ENCODE assay signal across 28 cellular contexts in genomic region chr5:37751227-37751626, GRCh38.
A peak's percentile ranks its signal among the peaks of the same experiment; 100 is the strongest.
DNase-seq lines count a peak whose midpoint lies in the region; ATAC-seq, FAIRE-seq and TF ChIP-seq lines count a peak whose summit lies in the region.
"Had no signal": no experiment of that assay in that cellular context is flagged by ENCODE, and none has a peak within 500 bp of the region (broad histone marks: within the 10 kb centered on the region; RNA-seq: fewer than 3 reads in every experiment).

No MANE protein-coding gene starts in this region.

- dilution Hi-C loops in mammary epithelial cell (cut with HindIII; ENCODE audit: low sequenced_read_pairs), result no loop called here

- no peaks in the 10 kb centered on the region for H3K9me3 ChIP-seq in mammary epithelial cell (replicated peaks; ENCODE audit: insufficient read depth, low read length)
- H3K9me3 ChIP-seq in breast epithelium, result no peaks in the 10 kb centered on the region
- H3K9me3 ChIP-seq: colonic mucosa, esophagus muscularis mucosa, neutrophil, upper lobe of right lung had no signal

- no peak overlapping the region for H3K27ac Mint-ChIP-seq in stimulated activated naive B cell treated with anti-CD40 and anti-IgM and Interleukin-4, amounts not matched to agents 10 μg/mL and 1 μg/mL and 100 μg/mL, for 72 hours
- H3K27ac Mint-ChIP-seq: activated CD4-positive, alpha-beta memory T cell treated with anti-CD3 and anti-CD28 coated beads, Interleukin-2, amount 10 ng/mL, durations not matched to agents 7 days and 5 days; activated naive CD8-positive, alpha-beta T cell treated with anti-CD3 and anti-CD28 coated beads, Interleukin-2, amount 50 U/mL, for 24 hours; CD4-positive, alpha-beta memory T cell; effector memory CD8-positive, alpha-beta T cell; IgD-negative memory B cell had no signal

- H3K36me3 ChIP-seq in mammary epithelial cell (ENCODE audit: insufficient read depth, low read length), result no peaks in the 10 kb centered on the region
- no peaks in the 10 kb centered on the region for H3K36me3 ChIP-seq in breast epithelium
- H3K36me3 ChIP-seq: colonic mucosa, neutrophil had no signal

- TF ChIP-seq CTCF in mammary epithelial cell (conservative IDR thresholded peaks at IDR 0.05 in 1 of 2, IDR thresholded peaks at IDR 0.05 in 1 of 2; ENCODE audit: extremely low read depth in 1 of 2, insufficient read depth in 1 of 2, low read depth in 1 of 2, low read length in 2 of 2) (no peak), breast epithelium (IDR thresholded peaks at IDR 0.05) (no peak)

- H3K4me3 Mint-ChIP-seq in stimulated activated naive B cell treated with anti-CD40 and anti-IgM and Interleukin-4, amounts not matched to agents 10 μg/mL and 1 μg/mL and 100 μg/mL, for 72 hours, result no peak overlapping the region
- H3K4me3 Mint-ChIP-seq: activated CD4-positive, alpha-beta memory T cell treated with anti-CD3 and anti-CD28 coated beads, Interleukin-2, amount 10 ng/mL, durations not matched to agents 7 days and 5 days; activated naive CD8-positive, alpha-beta T cell treated with anti-CD3 and anti-CD28 coated beads, Interleukin-2, amount 50 U/mL, for 24 hours; CD4-positive, alpha-beta memory T cell; effector memory CD8-positive, alpha-beta T cell; IgD-negative memory B cell had no signal

- H3K4me1 ChIP-seq in mammary epithelial cell (ENCODE audit: insufficient read depth, low read length) (peaks cover 8% of the 10 kb centered on the region), breast epithelium (no peaks in the 10 kb centered on the region)
- H3K4me1 ChIP-seq: colonic mucosa, upper lobe of right lung had no signal

- H3K27me3 ChIP-seq in mammary epithelial cell (ENCODE audit: insufficient read depth, low read length) (no peaks in the 10 kb centered on the region), breast epithelium (no peaks in the 10 kb centered on the region)
- H3K27me3 ChIP-seq: colonic mucosa, esophagus muscularis mucosa, neutrophil, upper lobe of right lung had no signal

- H3K9ac ChIP-seq in mammary epithelial cell (ENCODE audit: insufficient read depth, low read length), result no peak overlapping the region

- TF ChIP-seq POLR2A in breast epithelium (IDR thresholded peaks at IDR 0.05), result no peak

- no peak overlapping the region for H3K4me3 ChIP-seq in mammary epithelial cell (replicated peaks in 1 of 3; ENCODE audit: insufficient read depth in 1 of 3, low read depth in 2 of 3, low read length in 3 of 3)
- no peak overlapping the region for H3K4me3 ChIP-seq in breast epithelium
- H3K4me3 ChIP-seq: colonic mucosa, esophagus muscularis mucosa, skin epidermis, upper lobe of right lung had no signal

- H3K4me2 ChIP-seq in mammary epithelial cell (ENCODE audit: insufficient read depth, low read depth, low read length), result no peak overlapping the region

- no peaks in the 10 kb centered on the region for H3K79me2 ChIP-seq in mammary epithelial cell (ENCODE audit: insufficient read depth, low read length)

- BruUV-seq in mammary epithelial cell (replicated peaks; lab: Mats Ljungman, UMichigan), result no TSS peak

- peak; percentile 13 for FAIRE-seq in urothelium cell line (lab: Jason Lieb, UNC)

- peaks cover 10 to 15% of the 10 kb centered on the region in 2 donors for H3K9me3 Mint-ChIP-seq in stimulated activated naive B cell treated with anti-CD40 and anti-IgM and Interleukin-4, amounts not matched to agents 10 μg/mL and 1 μg/mL and 100 μg/mL, for 72 hours

- no peak for ATAC-seq in stimulated activated naive B cell treated with anti-CD40 and anti-IgM and Interleukin-4, amounts not matched to agents 10 μg/mL and 1 μg/mL and 100 μg/mL, for 72 hours (replicated peaks)
- no peak for ATAC-seq in HG02852 (IDR thresholded peaks at IDR 0.05; ENCODE audit: unreplicated experiment)
- no peak for ATAC-seq in HG02840 (IDR thresholded peaks at IDR 0.05; ENCODE audit: low FRiP score, unreplicated experiment)
- ATAC-seq: activated naive CD8-positive, alpha-beta T cell treated with anti-CD3 and anti-CD28 coated beads, Interleukin-2, amount 50 U/mL, for 24 hours; effector memory CD8-positive, alpha-beta T cell; upper lobe of right lung had no signal

- CTCF ChIA-PET in mammary epithelial cell (lab: Charles Lee; ENCODE audit: low non-redundant PET), result no interaction called here

- 66% methylated on average over 3 of the region's 3 CpGs for WGBS in mammary epithelial cell (ENCODE audit: low coverage, missing lambda C conversion rate)

- no peaks in the 10 kb centered on the region for H4K20me1 ChIP-seq in mammary epithelial cell (ENCODE audit: insufficient read depth, low read length)

- no peaks in the 10 kb centered on the region for H3K4me1 Mint-ChIP-seq in stimulated activated naive B cell treated with anti-CD40 and anti-IgM and Interleukin-4, amounts not matched to agents 10 μg/mL and 1 μg/mL and 100 μg/mL, for 72 hours
- H3K4me1 Mint-ChIP-seq: activated CD4-positive, alpha-beta memory T cell treated with anti-CD3 and anti-CD28 coated beads, Interleukin-2, amount 10 ng/mL, durations not matched to agents 7 days and 5 days; activated naive CD8-positive, alpha-beta T cell treated with anti-CD3 and anti-CD28 coated beads, Interleukin-2, amount 50 U/mL, for 24 hours; CD4-positive, alpha-beta memory T cell; IgD-negative memory B cell had no signal

- H3K27ac ChIP-seq in mammary epithelial cell (ENCODE audit: insufficient read depth, low read depth, low read length) (no peak overlapping the region), breast epithelium (no peak overlapping the region)
- H3K27ac ChIP-seq: 22Rv1, colonic mucosa, esophagus muscularis mucosa, neutrophil, skin epidermis, upper lobe of right lung had no signal

- peak; percentile 51 for DNase-seq in mammary epithelial cell
- no peak for DNase-seq in breast epithelium (ENCODE audit: low spot score in 2 of 2)
- peak; percentile 37 for DNase-seq in amniotic epithelial cell (ENCODE audit: low read depth)
- DNase-seq in iris pigment epithelial cell (ENCODE audit: low read depth), result peak; percentile 36
- DNase-seq in urothelium cell line (ENCODE audit: low spot score), result no peak
- DNase-seq in stimulated activated naive B cell treated with anti-CD40 and anti-IgM and Interleukin-4, amounts not matched to agents 10 μg/mL and 1 μg/mL and 100 μg/mL, for 72 hours, result no peak
- DNase-seq: activated CD4-positive, alpha-beta memory T cell treated with anti-CD3 and anti-CD28 coated beads, Interleukin-2, amount 10 ng/mL, durations not matched to agents 7 days and 5 days; activated CD4-positive, CD25-positive, alpha-beta regulatory T cell; activated gamma-delta T cell treated with Interleukin-2 at 50 U/mL for 16 hours; activated naive CD8-positive, alpha-beta T cell treated with anti-CD3 and anti-CD28 coated beads, Interleukin-2, amount 50 U/mL, for 24 hours; AML-193; CD4-positive, alpha-beta memory T cell; colonic mucosa; effector memory CD8-positive, alpha-beta T cell; H7; kidney glomerular epithelial cell; NCI-H446 treated with DMSO at 0.1 percent for 48 hours; Right ventricle myocardium superior; stimulated activated CD4-positive, alpha-beta T cell treated with anti-CD3 and anti-CD28 coated beads, Interleukin-2, amount 100 ng/mL, for 24 hours; substantia nigra; upper lobe of right lung had no signal

- peaks cover 36 to 64% of the 10 kb centered on the region in 2 donors for H3K36me3 Mint-ChIP-seq in stimulated activated naive B cell treated with anti-CD40 and anti-IgM and Interleukin-4, amounts not matched to agents 10 μg/mL and 1 μg/mL and 100 μg/mL, for 72 hours

- H2AFZ ChIP-seq in mammary epithelial cell (ENCODE audit: low read depth, low read length), result no peak overlapping the region

- in situ Hi-C loops in mammary epithelial cell (cut with MboI; ENCODE audit: low sequenced_read_pairs in 2 of 2), result loop anchor here in 1 of 2 donors (25.0 kb wide), 1 partner anchor 339 kb away; no protein-coding TSS in a partner anchor

- H3K27me3 Mint-ChIP-seq in stimulated activated naive B cell treated with anti-CD40 and anti-IgM and Interleukin-4, amounts not matched to agents 10 μg/mL and 1 μg/mL and 100 μg/mL, for 72 hours, result no peaks in the 10 kb centered on the region
- H3K27me3 Mint-ChIP-seq: activated CD4-positive, alpha-beta memory T cell treated with anti-CD3 and anti-CD28 coated beads, Interleukin-2, amount 10 ng/mL, durations not matched to agents 7 days and 5 days; activated naive CD8-positive, alpha-beta T cell treated with anti-CD3 and anti-CD28 coated beads, Interleukin-2, amount 50 U/mL, for 24 hours; CD4-positive, alpha-beta memory T cell; effector memory CD8-positive, alpha-beta T cell; IgD-negative memory B cell had no signal

- intact Hi-C loops in mammary epithelial cell (cut with micrococcal nuclease), result no loop called here
- intact Hi-C loops in breast epithelium (cut with DNase I; ENCODE audit: low total_unique reads), result no loop called here

Comparison
In these comparisons a context has a peak if more than half of its experiments do, and no peak if none do; other contexts are left out.
1. DNase-seq: peak in mammary epithelial cell (single experiment), amniotic epithelial cell (single experiment) and iris pigment epithelial cell (single experiment); none in breast epithelium (0 of 2), urothelium cell line (single experiment) and stimulated activated naive B cell treated with anti-CD40 and anti-IgM and Interleukin-4, amounts not matched to agents 10 μg/mL and 1 μg/mL and 100 μg/mL, for 72 hours (single experiment).